In the genomic region with DNA sequence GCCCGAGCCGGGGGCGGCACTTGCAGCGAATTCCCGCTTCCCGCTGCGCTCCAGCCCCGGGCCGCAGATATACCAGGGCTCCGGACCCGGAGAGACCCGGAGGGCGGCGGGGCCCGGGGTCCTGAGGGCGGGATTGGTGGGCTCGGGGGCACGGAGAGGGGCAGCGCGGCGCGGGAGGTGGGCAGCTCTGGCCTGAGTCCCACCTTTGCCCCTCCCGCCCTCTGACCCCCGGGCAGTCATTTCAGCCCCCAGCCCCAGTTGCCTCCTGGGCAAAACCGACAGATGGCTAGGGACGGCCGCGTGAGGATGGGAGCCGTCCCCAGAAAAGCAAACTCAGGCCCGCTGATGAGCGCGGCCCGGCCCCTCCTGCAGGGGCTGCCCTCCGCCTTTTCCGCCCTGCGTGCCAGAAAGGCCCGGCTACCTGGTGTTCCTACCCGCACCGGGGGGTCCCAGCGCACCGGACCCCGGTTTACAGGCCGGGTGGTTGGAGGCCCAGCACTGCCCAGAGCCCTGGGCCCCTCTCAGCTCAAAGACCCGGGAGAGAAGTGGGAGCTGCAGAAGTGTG, we compare ENCODE assay signal across 8 cellular contexts. TPM values are rescaled to one million over a fixed set of nuclear protein-coding genes. Genes with fewer than 3 reads are reported as not detected.
DNase-seq lines count a peak whose midpoint lies in the region; ATAC-seq, FAIRE-seq and TF ChIP-seq lines count a peak whose summit lies in the region.

No MANE protein-coding gene starts in this region.

- H3K9me3 Mint-ChIP-seq in brain (peaks cover 3 to 13% (median 7%) of the 10 kb centered on the region in 5 experiments), memory B cell (no peaks in the 10 kb centered on the region)

- H3K36me3 Mint-ChIP-seq in brain (peaks cover 32% of the 10 kb centered on the region), memory B cell (no peaks in the 10 kb centered on the region)

- intact Hi-C loops in upper lobe of right lung (cut with DNase I): loop anchor here (10.0 kb wide), 1 partner anchor 59 kb away; a partner anchor contains a TSS

- FAIRE-seq in A549 (lab: Jason Lieb, UNC): no peak

- no peak for TF ChIP-seq EP300 in A549 (IDR thresholded peaks at IDR 0.05)

- POLR2A ChIA-PET in A549 (lab: Yijun Ruan, JAX): no interaction called here

- H3K9me3 ChIP-seq in A549 (no peaks in the 10 kb centered on the region), upper lobe of right lung (no peaks in the 10 kb centered on the region)

- H3K4me1 Mint-ChIP-seq in brain (peaks cover 48% of the 10 kb centered on the region), memory B cell (peaks cover 51% of the 10 kb centered on the region)

- H3K27ac Mint-ChIP-seq in brain: peak overlapping the region in 2 of 5 experiments; percentile 48 to 86
- peak overlapping the region; percentile 41 for H3K27ac Mint-ChIP-seq in memory B cell

- no peak for TF ChIP-seq RAD21 in A549 (conservative IDR thresholded peaks at IDR 0.05 in 1 of 2, IDR thresholded peaks at IDR 0.05 in 1 of 2)

- no peaks in the 10 kb centered on the region for H3K27me3 ChIP-seq in upper lobe of right lung

- H3K4me3 Mint-ChIP-seq in brain (peak overlapping the region; percentile 81 to 87 (median 84)), memory B cell (peak overlapping the region; percentile 91)

- peaks cover 15% of the 10 kb centered on the region for H3K27me3 Mint-ChIP-seq in brain
- no peaks in the 10 kb centered on the region for H3K27me3 Mint-ChIP-seq in memory B cell

- DNase-seq in A549 (ENCODE audit: low read depth in 1 of 2, low spot score in 1 of 2): no peak
- DNase-seq in memory B cell (ENCODE audit: low spot score in 2 of 2): no peak
- no peak for DNase-seq in upper lobe of right lung
- no peak for DNase-seq in ecto neural progenitor cell (ENCODE audit: low spot score)
- DNase-seq in NCI-H774 (lab: John Stamatoyannopoulos, UW): no peak

- H3K27ac ChIP-seq in A549 (peak overlapping the region; percentile 88 to 92), upper lobe of right lung (peak overlapping the region; percentile 84)

- H3K4me2 ChIP-seq in A549: peak overlapping the region; percentile 83

- H3K36me3 ChIP-seq in upper lobe of right lung: no peaks in the 10 kb centered on the region

- CTCF ChIA-PET in A549 (lab: Yijun Ruan, JAX): interaction anchor here (1.1 kb wide), 1 partner anchor 59 kb away, joined by 4 read pairs; no protein-coding TSS in a partner anchor

- no peak for TF ChIP-seq POLR2A in A549 (IDR thresholded peaks at IDR 0.05; ENCODE audit: low read length)

- 77% methylated on average over 15 of the region's 44 CpGs for WGBS in A549 (ENCODE audit: missing lambda C conversion rate)

- peak overlapping the region; percentile 92 for H3K4me3 ChIP-seq in A549
- H3K4me3 ChIP-seq in upper lobe of right lung: peak overlapping the region; percentile 79

- ATAC-seq in A549 (peak in 1 of 2 experiments; percentile 16; a peak in 3 of 6 replicates), HG03432 (IDR thresholded peaks at IDR 0.05; ENCODE audit: unreplicated experiment) (peak; percentile 11), memory B cell (ENCODE audit: low read depth) (no peak), upper lobe of right lung (no peak), HG03139 (IDR thresholded peaks at IDR 0.05; ENCODE audit: unreplicated experiment) (no peak)

- H3K4me1 ChIP-seq in A549 (peaks cover 22% of the 10 kb centered on the region), upper lobe of right lung (peaks cover 12% of the 10 kb centered on the region)

- TF ChIP-seq CTCF in A549 (IDR thresholded peaks at IDR 0.05) (no peak), brain (conservative IDR thresholded peaks at IDR 0.05) (no peak), upper lobe of right lung (IDR thresholded peaks at IDR 0.05) (no peak)

TF ChIP-seq in A549, 52 proteins besides CTCF, POLR2A, EP300 and RAD21:
- TF ChIP-seq ZSCAN20 (CRISPR knock-in tag; IDR thresholded peaks at IDR 0.05): no peak
- TF ChIP-seq, protein P1, sequence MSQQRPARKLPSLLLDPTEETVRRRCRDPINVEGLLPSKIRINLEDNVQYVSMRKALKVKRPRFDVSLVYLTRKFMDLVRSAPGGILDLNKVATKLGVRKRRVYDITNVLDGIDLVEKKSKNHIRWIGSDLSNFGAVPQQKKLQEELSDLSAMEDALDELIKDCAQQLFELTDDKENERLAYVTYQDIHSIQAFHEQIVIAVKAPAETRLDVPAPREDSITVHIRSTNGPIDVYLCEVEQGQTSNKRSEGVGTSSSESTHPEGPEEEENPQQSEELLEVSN (IDR thresholded peaks at IDR 0.05; ENCODE audit: borderline replicate concordance, low read depth): peak; percentile 91; the same call in 1 of the 2 replicates
- TF ChIP-seq HOXB5 (CRISPR knock-in tag; IDR thresholded peaks at IDR 0.05): no peak
- no peak for TF ChIP-seq KDM5A (IDR thresholded peaks at IDR 0.05)
- TF ChIP-seq EHF (CRISPR knock-in tag; IDR thresholded peaks at IDR 0.05): no peak
- TF ChIP-seq, protein P2, sequence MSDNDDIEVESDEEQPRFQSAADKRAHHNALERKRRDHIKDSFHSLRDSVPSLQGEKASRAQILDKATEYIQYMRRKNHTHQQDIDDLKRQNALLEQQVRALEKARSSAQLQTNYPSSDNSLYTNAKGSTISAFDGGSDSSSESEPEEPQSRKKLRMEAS (IDR thresholded peaks at IDR 0.05): no peak
- TF ChIP-seq ZFP36 (IDR thresholded peaks at IDR 0.05; ENCODE audit: borderline replicate concordance, partially characterized antibody): no peak
- no peak for TF ChIP-seq TP53 (CRISPR knock-in tag; IDR thresholded peaks at IDR 0.05)

RNA-seq across cellular contexts. Expression of a gene that starts 56.7 kb away (rescaled TPM):
- polyA plus RNA-seq in A549 (2011; rRNA removed) (68.0 and 75.2 TPM in 2 replicates), A549 (2017; fragmentation: RNase III; extraction: RNeasy Plus Mini Kit Qiagen cat#74134 plus additional on column Dnase treatment) (121 to 131 TPM (median 124 TPM) in 3 replicates), brain (ENCODE audit: insufficient read depth, low read depth, low replicate concordance) (83.5 TPM)
- polyA plus RNA-seq in A549 (2012; cell fraction: cytosol; rRNA removed): 42.8 and 47.4 TPM in 2 replicates
- polyA plus RNA-seq in A549 (2012; cell fraction: nucleus; rRNA removed): 52.2 and 80.4 TPM in 2 replicates
- polyA minus RNA-seq in A549 (2011; rRNA and poly(A)+ RNA removed): 20.4 and 25.5 TPM in 2 replicates
- total RNA-seq in upper lobe of right lung: 92.5 TPM

RNA-seq across cellular contexts. Expression of a gene that starts 57.2 kb away (rescaled TPM):
- polyA plus RNA-seq in A549 (2011; rRNA removed) (139 and 151 TPM in 2 replicates), A549 (2017; fragmentation: RNase III; extraction: RNeasy Plus Mini Kit Qiagen cat#74134 plus additional on column Dnase treatment) (200 to 232 TPM (median 220 TPM) in 3 replicates), brain (ENCODE audit: insufficient read depth, low read depth, low replicate concordance) (22.3 TPM)
- polyA plus RNA-seq in A549 (2012; cell fraction: cytosol; rRNA removed): 236 and 256 TPM in 2 replicates
- polyA plus RNA-seq in A549 (2012; cell fraction: nucleus; rRNA removed): 551 and 642 TPM in 2 replicates
- polyA minus RNA-seq in A549 (2011; rRNA and poly(A)+ RNA removed): 127 and 177 TPM in 2 replicates
- total RNA-seq in upper lobe of right lung: 77.2 TPM
